1 cellular context compared by ENCODE assay signal in the genomic region with DNA sequence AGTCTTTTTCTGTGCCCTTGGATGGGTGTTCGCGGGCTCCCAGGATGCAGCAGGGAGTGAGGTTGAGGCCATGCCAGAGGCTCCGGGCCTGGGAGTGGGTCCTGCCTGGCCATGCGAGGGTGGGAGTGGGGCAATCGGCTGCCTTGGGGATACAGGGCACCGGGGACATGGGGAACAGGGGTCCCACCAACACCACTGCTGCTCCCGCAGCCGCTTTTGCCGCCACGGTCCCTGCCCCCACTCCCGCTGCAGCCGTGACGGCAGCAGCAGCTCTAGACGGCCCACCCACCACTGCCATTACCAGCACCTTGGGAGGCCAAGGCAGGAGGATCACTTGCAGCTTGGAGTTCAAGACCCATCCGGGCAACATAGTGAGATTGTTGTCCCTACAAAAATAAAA.
TF ChIP-seq lines count a peak whose summit lies in the region.

No MANE protein-coding gene starts in this region.

TF ChIP-seq in endothelial cell of umbilical vein, 7 proteins besides CTCF, POLR2A, EP300 and RAD21 (continued from another document):
- TF ChIP-seq JUN (IDR thresholded peaks at IDR 0.05; ENCODE audit: borderline replicate concordance, insufficient read depth, insufficient read length, low read depth) (no peak), MAX (IDR thresholded peaks at IDR 0.05; ENCODE audit: insufficient read depth, insufficient read length) (no peak), GATA2 (IDR thresholded peaks at IDR 0.05; ENCODE audit: insufficient read depth, insufficient read length, low read depth, low read length) (no peak), EZH2 (IDR thresholded peaks at IDR 0.05; ENCODE audit: borderline replicate concordance, low read depth, low read length, severe bottlenecking) (no peak), MYC (IDR thresholded peaks at IDR 0.05; ENCODE audit: low read depth, low read length) (no peak)
